ENCODE assay signal across 20 cellular contexts in the genomic region with DNA sequence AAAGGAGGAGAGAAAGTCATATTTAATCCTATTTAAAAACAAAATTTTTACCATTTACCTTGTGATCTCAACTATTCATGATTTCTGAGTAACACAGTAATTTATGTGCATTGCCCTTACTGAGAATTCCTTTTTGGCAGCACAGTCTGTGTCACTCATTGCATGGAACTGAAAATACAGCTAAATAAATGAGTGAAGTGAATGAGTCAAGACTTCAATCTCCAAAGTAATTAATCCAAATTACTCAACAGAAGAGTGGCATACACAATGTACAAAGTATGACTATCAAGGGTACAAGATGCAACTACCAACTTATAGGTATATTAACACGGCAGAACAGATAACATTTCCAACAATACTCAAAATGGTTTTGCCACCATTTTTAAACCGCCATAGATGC. TPM values are rescaled to one million over a fixed set of nuclear protein-coding genes. Genes with fewer than 3 reads are reported as not detected.
DNase-seq lines count a peak whose midpoint lies in the region; ATAC-seq, FAIRE-seq and TF ChIP-seq lines count a peak whose summit lies in the region.
"Had no signal": no experiment of that assay in that cellular context is flagged by ENCODE, and none has a peak within 500 bp of the region (broad histone marks: within the 10 kb centered on the region; RNA-seq: fewer than 3 reads in every experiment).

No MANE protein-coding gene starts in this region.

- peak overlapping the region; percentile 68 for H3K27ac Mint-ChIP-seq in activated naive CD4-positive, alpha-beta T cell treated with anti-CD3 and anti-CD28 coated beads, Interleukin-2, amount 50 U/mL, for 24 hours
- H3K27ac Mint-ChIP-seq in activated T-helper 2 cell treated with anti-CD3 and anti-CD28 coated beads, Interferon-gamma antibody, Interleukin-2, Interleukin-4, amounts not matched to agents 10 μg/mL and 5 μg/mL and 100 μg/mL, durations not matched to agents 14 hours and 24 hours and 36 hours: peak overlapping the region; percentile 86
- no peak overlapping the region for H3K27ac Mint-ChIP-seq in stimulated activated naive CD8-positive, alpha-beta T cell treated with anti-CD3 and anti-CD28 coated beads, Interleukin-15, amount 100 ng/mL, for 72 hours
- H3K27ac Mint-ChIP-seq: activated naive CD4-positive, alpha-beta T cell treated with anti-CD3 and anti-CD28 coated beads, Interleukin-2, amount 10 ng/mL, durations not matched to agents 7 days and 5 days; stimulated activated naive B cell treated with anti-CD40 and anti-IgM and Interleukin-4, amounts not matched to agents 10 μg/mL and 1 μg/mL and 100 μg/mL, for 72 hours had no signal

- no peak for DNase-seq in activated naive CD4-positive, alpha-beta T cell treated with Interleukin-2 at 50 U/mL for 16 hours
- no peak for DNase-seq in activated T-helper 2 cell treated with anti-CD3 and anti-CD28 coated beads, Interferon-gamma antibody, Interleukin-2, Interleukin-4, amounts not matched to agents 10 μg/mL and 5 μg/mL and 100 μg/mL, durations not matched to agents 14 hours and 24 hours and 36 hours (ENCODE audit: low spot score)
- DNase-seq in keratinocyte (ENCODE audit: low read depth, low spot score): no peak
- no peak for DNase-seq in stimulated activated naive CD8-positive, alpha-beta T cell treated with anti-CD3 and anti-CD28 coated beads, Interleukin-15, amount 100 ng/mL, for 72 hours
- DNase-seq: activated CD4-positive, alpha-beta T cell treated with anti-CD3 and anti-CD28 coated beads for 4 hours; activated naive CD4-positive, alpha-beta T cell treated with anti-CD3 and anti-CD28 coated beads, Interleukin-2, amount 10 ng/mL, durations not matched to agents 7 days and 5 days; Calu3; cerebellar nuclear complex; foreskin melanocyte; H7; mesendoderm; NCI-H1048; NCI-H1930; small intestine; stimulated activated naive B cell treated with anti-CD40 and anti-IgM and Interleukin-4, amounts not matched to agents 10 μg/mL and 1 μg/mL and 100 μg/mL, for 72 hours had no signal

- peaks cover 5% of the 10 kb centered on the region for H3K4me1 ChIP-seq in keratinocyte (ENCODE audit: control insufficient read depth, extremely low read depth, insufficient read depth, low read length)

- peaks cover 4% of the 10 kb centered on the region for H4K20me1 ChIP-seq in keratinocyte (ENCODE audit: control insufficient read depth, extremely low read depth, insufficient read depth, low read length)

- peak; percentile 76 for FAIRE-seq in keratinocyte (lab: Jason Lieb, UNC)
- FAIRE-seq: small intestine had no signal

- H3K27ac ChIP-seq in keratinocyte (ENCODE audit: control insufficient read depth, insufficient read depth, low read length): no peak overlapping the region
- H3K27ac ChIP-seq: C4-2B, thoracic aorta had no signal

- intact Hi-C loops in activated T-helper 2 cell treated with anti-CD3 and anti-CD28 coated beads, Interferon-gamma antibody, Interleukin-2, Interleukin-4, amounts not matched to agents 10 μg/mL and 5 μg/mL and 100 μg/mL, durations not matched to agents 14 hours and 24 hours and 36 hours (cut with micrococcal nuclease): loop anchor here (1.0 to 2.0 kb wide), 2 partner anchors 10 to 55 kb away; no protein-coding TSS in a partner anchor

- H3K4me2 ChIP-seq in keratinocyte (ENCODE audit: control insufficient read depth, extremely low read depth, insufficient read depth, low read depth, low read length): no peak overlapping the region

- H3K36me3 ChIP-seq in keratinocyte (ENCODE audit: control insufficient read depth in 2 of 2, extremely low read depth in 1 of 2, insufficient read depth in 2 of 2, low read length in 2 of 2): peaks cover 4 to 5% of the 10 kb centered on the region in 2 experiments
- H3K36me3 ChIP-seq: thoracic aorta had no signal

- H3K27me3 ChIP-seq in keratinocyte (ENCODE audit: control insufficient read depth, extremely low read depth, insufficient read depth, low read length): no peaks in the 10 kb centered on the region

- H3K4me3 Mint-ChIP-seq in activated naive CD4-positive, alpha-beta T cell treated with anti-CD3 and anti-CD28 coated beads, Interleukin-2, amount 50 U/mL, for 24 hours: no peak overlapping the region
- H3K4me3 Mint-ChIP-seq in activated T-helper 2 cell treated with anti-CD3 and anti-CD28 coated beads, Interferon-gamma antibody, Interleukin-2, Interleukin-4, amounts not matched to agents 10 μg/mL and 5 μg/mL and 100 μg/mL, durations not matched to agents 14 hours and 24 hours and 36 hours (ENCODE audit: low read depth): peak overlapping the region; percentile 60
- H3K4me3 Mint-ChIP-seq in stimulated activated naive CD8-positive, alpha-beta T cell treated with anti-CD3 and anti-CD28 coated beads, Interleukin-15, amount 100 ng/mL, for 72 hours: peak overlapping the region in 1 of 2 donors; percentile 52
- H3K4me3 Mint-ChIP-seq: activated naive CD4-positive, alpha-beta T cell treated with anti-CD3 and anti-CD28 coated beads, Interleukin-2, amount 10 ng/mL, durations not matched to agents 7 days and 5 days had no signal

- H3K9ac ChIP-seq in keratinocyte (ENCODE audit: control insufficient read depth, extremely low read depth, insufficient read depth, low read length): no peak overlapping the region

- no peak overlapping the region for H2AFZ ChIP-seq in keratinocyte (ENCODE audit: control insufficient read depth, low read length)

- no peaks in the 10 kb centered on the region for H3K9me3 Mint-ChIP-seq in activated naive CD4-positive, alpha-beta T cell treated with anti-CD3 and anti-CD28 coated beads, Interleukin-2, amount 50 U/mL, for 24 hours
- no peaks in the 10 kb centered on the region for H3K9me3 Mint-ChIP-seq in activated T-helper 2 cell treated with anti-CD3 and anti-CD28 coated beads, Interferon-gamma antibody, Interleukin-2, Interleukin-4, amounts not matched to agents 10 μg/mL and 5 μg/mL and 100 μg/mL, durations not matched to agents 14 hours and 24 hours and 36 hours
- no peaks in the 10 kb centered on the region for H3K9me3 Mint-ChIP-seq in stimulated activated naive CD8-positive, alpha-beta T cell treated with anti-CD3 and anti-CD28 coated beads, Interleukin-15, amount 100 ng/mL, for 72 hours
- H3K9me3 Mint-ChIP-seq: activated naive CD4-positive, alpha-beta T cell treated with anti-CD3 and anti-CD28 coated beads, Interleukin-2, amount 10 ng/mL, durations not matched to agents 7 days and 5 days; stimulated activated naive B cell treated with anti-CD40 and anti-IgM and Interleukin-4, amounts not matched to agents 10 μg/mL and 1 μg/mL and 100 μg/mL, for 72 hours had no signal

- TF ChIP-seq CTCF in keratinocyte (optimal IDR thresholded peaks at IDR 0.05 in 1 of 3, IDR thresholded peaks at IDR 0.05 in 1 of 3, conservative IDR thresholded peaks at IDR 0.05 in 1 of 3; ENCODE audit: extremely low read depth in 1 of 3, insufficient read depth in 2 of 3, low read length in 3 of 3): no peak

- H3K4me3 ChIP-seq in keratinocyte (ENCODE audit: control insufficient read depth in 2 of 3, extremely low read depth in 1 of 3, insufficient read depth in 2 of 3, low read depth in 1 of 3, low read length in 3 of 3): no peak overlapping the region
- H3K4me3 ChIP-seq: thoracic aorta had no signal

- H3K36me3 Mint-ChIP-seq in activated naive CD4-positive, alpha-beta T cell treated with anti-CD3 and anti-CD28 coated beads, Interleukin-2, amount 50 U/mL, for 24 hours: peaks cover 26% of the 10 kb centered on the region
- H3K36me3 Mint-ChIP-seq in activated T-helper 2 cell treated with anti-CD3 and anti-CD28 coated beads, Interferon-gamma antibody, Interleukin-2, Interleukin-4, amounts not matched to agents 10 μg/mL and 5 μg/mL and 100 μg/mL, durations not matched to agents 14 hours and 24 hours and 36 hours (ENCODE audit: low read depth): peaks cover 93% of the 10 kb centered on the region

- H3K4me1 Mint-ChIP-seq in activated naive CD4-positive, alpha-beta T cell treated with anti-CD3 and anti-CD28 coated beads, Interleukin-2, amount 50 U/mL, for 24 hours: peaks cover 81% of the 10 kb centered on the region
- peaks cover 76% of the 10 kb centered on the region for H3K4me1 Mint-ChIP-seq in activated T-helper 2 cell treated with anti-CD3 and anti-CD28 coated beads, Interferon-gamma antibody, Interleukin-2, Interleukin-4, amounts not matched to agents 10 μg/mL and 5 μg/mL and 100 μg/mL, durations not matched to agents 14 hours and 24 hours and 36 hours (ENCODE audit: low read depth)
- peaks cover 76% of the 10 kb centered on the region for H3K4me1 Mint-ChIP-seq in stimulated activated naive CD8-positive, alpha-beta T cell treated with anti-CD3 and anti-CD28 coated beads, Interleukin-15, amount 100 ng/mL, for 72 hours

- peak; percentile 62 for ATAC-seq in stimulated activated naive CD8-positive, alpha-beta T cell treated with anti-CD3 and anti-CD28 coated beads, Interleukin-15, amount 100 ng/mL, for 72 hours
- ATAC-seq in GM19463 (IDR thresholded peaks at IDR 0.05; ENCODE audit: unreplicated experiment) (no peak), HG03378 (IDR thresholded peaks at IDR 0.05; ENCODE audit: unreplicated experiment) (no peak)

- H3K79me2 ChIP-seq in keratinocyte (ENCODE audit: control insufficient read depth, insufficient read depth, low read length): peaks cover 86% of the 10 kb centered on the region

- no peaks in the 10 kb centered on the region for H3K9me1 ChIP-seq in keratinocyte (ENCODE audit: control insufficient read depth, extremely low read depth, insufficient read depth, low read length)

- dilution Hi-C loops in keratinocyte (cut with MboI; ENCODE audit: extremely low pct_ligation_motif_present, low sequenced_read_pairs): no loop called here

- H3K27me3 Mint-ChIP-seq in activated naive CD4-positive, alpha-beta T cell treated with anti-CD3 and anti-CD28 coated beads, Interleukin-2, amount 50 U/mL, for 24 hours: no peaks in the 10 kb centered on the region
- H3K27me3 Mint-ChIP-seq in activated T-helper 2 cell treated with anti-CD3 and anti-CD28 coated beads, Interferon-gamma antibody, Interleukin-2, Interleukin-4, amounts not matched to agents 10 μg/mL and 5 μg/mL and 100 μg/mL, durations not matched to agents 14 hours and 24 hours and 36 hours (ENCODE audit: low read depth): no peaks in the 10 kb centered on the region
- no peaks in the 10 kb centered on the region for H3K27me3 Mint-ChIP-seq in stimulated activated naive CD8-positive, alpha-beta T cell treated with anti-CD3 and anti-CD28 coated beads, Interleukin-15, amount 100 ng/mL, for 72 hours
- H3K27me3 Mint-ChIP-seq: activated naive CD4-positive, alpha-beta T cell treated with anti-CD3 and anti-CD28 coated beads, Interleukin-2, amount 10 ng/mL, durations not matched to agents 7 days and 5 days; stimulated activated naive B cell treated with anti-CD40 and anti-IgM and Interleukin-4, amounts not matched to agents 10 μg/mL and 1 μg/mL and 100 μg/mL, for 72 hours had no signal

- H3K9me3 ChIP-seq in keratinocyte (ENCODE audit: control insufficient read depth, low read depth, low read length): no peaks in the 10 kb centered on the region
- H3K9me3 ChIP-seq: thoracic aorta had no signal

RNA-seq across cellular contexts. Expression of a gene that starts 8.8 kb away (rescaled TPM):
- total RNA-seq in activated T-helper 2 cell treated with anti-CD3 and anti-CD28 coated beads, Interferon-gamma antibody, Interleukin-2, Interleukin-4, amounts not matched to agents 10 μg/mL and 5 μg/mL and 100 μg/mL, durations not matched to agents 14 hours and 24 hours and 36 hours: 78.1 and 78.3 TPM in 2 replicates
- polyA plus RNA-seq in keratinocyte: 5.3 to 8.8 TPM (median 5.7 TPM) in 3 replicates
- 5.0 TPM for polyA plus RNA-seq in keratinocyte (2011; ENCODE audit: low read depth)
- polyA plus RNA-seq in keratinocyte (2011; cell fraction: cytosol; rRNA removed): 5.3 and 9.5 TPM in 2 replicates
- polyA plus RNA-seq in keratinocyte (2011; cell fraction: nucleus; rRNA removed): 6.6 and 8.5 TPM in 2 replicates
- polyA plus RNA-seq in keratinocyte (2012; ENCODE audit: low replicate concordance): 6.1 and 9.1 TPM in 2 replicates
- 1.1 to 6.6 TPM (median 4.3 TPM) in 3 replicates for polyA minus RNA-seq in keratinocyte
- 5.9 TPM for polyA minus RNA-seq in keratinocyte (2011; cell fraction: cytosol; rRNA and poly(A)+ RNA removed)
- polyA minus RNA-seq in keratinocyte (2011; cell fraction: nucleus; rRNA and poly(A)+ RNA removed): 3.8 and 7.0 TPM in 2 replicates

Comparison
In these comparisons a context has a peak if more than half of its experiments do, and no peak if none do; other contexts are left out.
1. H3K27ac Mint-ChIP-seq: peak in activated naive CD4-positive, alpha-beta T cell treated with anti-CD3 and anti-CD28 coated beads, Interleukin-2, amount 50 U/mL, for 24 hours (single experiment) and activated T-helper 2 cell treated with anti-CD3 and anti-CD28 coated beads, Interferon-gamma antibody, Interleukin-2, Interleukin-4, amounts not matched to agents 10 μg/mL and 5 μg/mL and 100 μg/mL, durations not matched to agents 14 hours and 24 hours and 36 hours (single experiment); none in stimulated activated naive CD8-positive, alpha-beta T cell treated with anti-CD3 and anti-CD28 coated beads, Interleukin-15, amount 100 ng/mL, for 72 hours (0 of 2).